1 cellular context compared by ENCODE assay signal in genomic region chr19:17136026-17136425, GRCh38.
TF ChIP-seq lines count a peak whose summit lies in the region.

No MANE protein-coding gene starts in this region.

TF ChIP-seq in HEK293, 187 proteins besides CTCF, POLR2A, EP300 and RAD21 (continued from another document):
- TF ChIP-seq KLF17 (tag by site-specific recombination; IDR thresholded peaks at IDR 0.05) (no peak), ZNF335 (tag by site-specific recombination; conservative IDR thresholded peaks at IDR 0.05) (no peak), ZNF302 (tag by site-specific recombination; IDR thresholded peaks at IDR 0.05; ENCODE audit: low read depth) (no peak), ZNF792 (tag by site-specific recombination; IDR thresholded peaks at IDR 0.05) (no peak), HOXD13 (CRISPR knock-in tag; IDR thresholded peaks at IDR 0.05; ENCODE audit: borderline replicate concordance) (no peak), ZNF341 (tag by site-specific recombination; IDR thresholded peaks at IDR 0.05; ENCODE audit: low read depth) (no peak), IKZF3 (tag by site-specific recombination; IDR thresholded peaks at IDR 0.05) (no peak), ZNF2 (tag by site-specific recombination; IDR thresholded peaks at IDR 0.05) (no peak), OSR2 (tag by site-specific recombination; IDR thresholded peaks at IDR 0.05) (no peak), PBX3 (CRISPR knock-in tag; IDR thresholded peaks at IDR 0.05) (no peak), TSHZ1 (tag by site-specific recombination; IDR thresholded peaks at IDR 0.05; ENCODE audit: borderline replicate concordance) (no peak), ZNF629 (tag by site-specific recombination; IDR thresholded peaks at IDR 0.05) (no peak), ZNF426 (tag by site-specific recombination; IDR thresholded peaks at IDR 0.05) (no peak), HOXA7 (CRISPR knock-in tag; IDR thresholded peaks at IDR 0.05; ENCODE audit: borderline replicate concordance) (no peak)
